12 cellular contexts compared by ENCODE assay signal in the genomic region with DNA sequence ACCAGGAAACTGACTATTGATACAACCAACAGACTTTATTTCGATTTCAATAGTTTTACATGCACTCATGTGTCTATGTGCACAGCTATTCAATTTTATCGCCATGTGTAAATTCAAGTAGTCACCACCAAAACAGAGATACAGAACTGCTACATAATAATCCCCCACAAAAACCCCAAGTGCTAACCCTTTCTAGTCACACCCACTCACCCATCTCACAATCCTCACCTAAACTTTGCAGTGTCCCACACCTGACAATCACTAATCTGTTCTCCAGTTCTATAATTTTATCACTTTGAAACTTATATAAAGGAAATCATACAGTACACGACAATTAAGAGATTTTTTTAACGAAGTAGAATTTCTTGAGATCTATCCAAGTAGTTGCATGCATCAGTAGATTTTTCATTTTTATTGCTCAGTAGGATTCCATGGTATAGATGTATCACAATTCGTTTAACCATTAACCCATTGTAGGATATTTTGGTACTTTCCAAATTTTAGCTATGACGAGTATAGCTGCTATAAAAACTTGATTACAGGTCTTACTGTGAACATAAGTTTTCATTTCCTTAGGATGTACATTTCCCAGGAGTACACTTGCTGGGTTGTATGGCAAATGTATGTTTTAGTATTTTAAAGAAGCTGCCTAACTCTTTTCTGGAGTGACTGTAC.
"Had no signal": no experiment of that assay in that cellular context is flagged by ENCODE, and none has a peak within 500 bp of the region (broad histone marks: within the 10 kb centered on the region; RNA-seq: fewer than 3 reads in every experiment).

No MANE protein-coding gene starts in this region.

- H3K9me3 Mint-ChIP-seq: activated CD4-positive, alpha-beta T cell treated with anti-CD3 and anti-CD28 coated beads, Interleukin-2, amount 10 ng/mL, durations not matched to agents 7 days and 5 days; activated naive CD4-positive, alpha-beta T cell treated with anti-CD3 and anti-CD28 coated beads, Interleukin-2, amount 50 U/mL, for 72 hours; dendritic cell treated with granulocyte-macrophage colony-stimulating factor and Interleukin-4, amounts not matched to agents 40 ng/mL and 50 ng/mL, for 4 days had no signal

- H2AFZ ChIP-seq: hepatocyte had no signal

- H3K4me3 Mint-ChIP-seq: activated CD4-positive, alpha-beta T cell treated with anti-CD3 and anti-CD28 coated beads, Interleukin-2, amount 10 ng/mL, durations not matched to agents 7 days and 5 days; activated T-cell treated with anti-CD3 and anti-CD28 coated beads, Interleukin-2, amount 50 U/mL, for 24 hours; brain; dendritic cell treated with granulocyte-macrophage colony-stimulating factor and Interleukin-4, amounts not matched to agents 40 ng/mL and 50 ng/mL, for 4 days had no signal

- H3K27me3 ChIP-seq: hepatocyte had no signal

- H3K4me3 ChIP-seq: hepatocyte had no signal

- H3K4me2 ChIP-seq: hepatocyte had no signal

- H3K27me3 Mint-ChIP-seq: activated CD4-positive, alpha-beta T cell treated with anti-CD3 and anti-CD28 coated beads, Interleukin-2, amount 10 ng/mL, durations not matched to agents 7 days and 5 days; brain; dendritic cell treated with granulocyte-macrophage colony-stimulating factor and Interleukin-4, amounts not matched to agents 40 ng/mL and 50 ng/mL, for 4 days had no signal

- H3K27ac Mint-ChIP-seq: activated CD4-positive, alpha-beta T cell treated with anti-CD3 and anti-CD28 coated beads, Interleukin-2, amount 10 ng/mL, durations not matched to agents 7 days and 5 days; activated naive CD4-positive, alpha-beta T cell treated with anti-CD3 and anti-CD28 coated beads, Interleukin-2, amount 50 U/mL, for 72 hours; activated T-cell treated with anti-CD3 and anti-CD28 coated beads, Interleukin-2, amount 50 U/mL, for 24 hours; dendritic cell treated with granulocyte-macrophage colony-stimulating factor and Interleukin-4, amounts not matched to agents 40 ng/mL and 50 ng/mL, for 4 days had no signal

- DNase-seq: activated CD4-positive, alpha-beta T cell treated with anti-CD3 and anti-CD28 coated beads, Interleukin-2, amount 10 ng/mL, durations not matched to agents 7 days and 5 days; activated effector memory CD4-positive, alpha-beta T cell treated with anti-CD3 and anti-CD28 coated beads, Interleukin-2, amount 50 U/mL, for 16 hours; activated T-cell treated with anti-CD3 and anti-CD28 coated beads, Interleukin-2, amount 50 U/mL, for 24 hours; amniotic stem cell; kidney; retina; stimulated activated CD4-positive, alpha-beta T cell treated with anti-CD3 and anti-CD28 coated beads, Interleukin-15, amount 100 ng/mL, for 24 hours; stimulated activated CD4-positive, alpha-beta T cell treated with anti-CD3 and anti-CD28 coated beads, Interleukin-4, amount 100 ng/mL, for 24 hours had no signal

- ATAC-seq: activated naive CD4-positive, alpha-beta T cell treated with anti-CD3 and anti-CD28 coated beads, Interleukin-2, amount 50 U/mL, for 72 hours had no signal

- FAIRE-seq: kidney had no signal

- H3K27ac ChIP-seq: hepatocyte had no signal
